1 cellular context compared by ENCODE assay signal in genomic region chr19:1478934-1479707, GRCh38.
TF ChIP-seq lines count a peak whose summit lies in the region.

Gene C19orf25 (minus strand): TSS chr19:1479215. CDS start chr19:1478903, 312 bp downstream.

TF ChIP-seq in HepG2, 621 proteins besides CTCF, POLR2A, EP300 and RAD21 (continued from another document and continues in another):
- TF ChIP-seq ZNF318 (CRISPR knock-in tag; IDR thresholded peaks at IDR 0.05) (no peak), ZNF672 (CRISPR knock-in tag; IDR thresholded peaks at IDR 0.05) (no peak), SKIL (CRISPR knock-in tag; IDR thresholded peaks at IDR 0.05; ENCODE audit: borderline replicate concordance) (0 out of 2 replicates have a peak, but pooled peaks have one; percentile 17), ZBED4 (CRISPR knock-in tag; IDR thresholded peaks at IDR 0.05; ENCODE audit: borderline replicate concordance) (0 out of 2 replicates have a peak, but pooled peaks have one; percentile 38), TRIM22 (IDR thresholded peaks at IDR 0.05) (no peak), ZSCAN20 (CRISPR knock-in tag; IDR thresholded peaks at IDR 0.05; ENCODE audit: borderline replicate concordance) (no peak), DPF2 (CRISPR knock-in tag; IDR thresholded peaks at IDR 0.05; ENCODE audit: borderline replicate concordance, low read depth) (no peak), REXO4 (CRISPR knock-in tag; IDR thresholded peaks at IDR 0.05; ENCODE audit: borderline replicate concordance) (no peak), BCL3 (CRISPR knock-in tag; IDR thresholded peaks at IDR 0.05) (peak; percentile 30; the same call in 1 of the 2 replicates), SIN3A (IDR thresholded peaks at IDR 0.05; ENCODE audit: borderline replicate concordance, low read depth, low read length) (0 out of 2 replicates have a peak, but pooled peaks have one; percentile 25), ELF1 (CRISPR knock-in tag; IDR thresholded peaks at IDR 0.05) (peak; percentile 92), ZSCAN25 (CRISPR knock-in tag; IDR thresholded peaks at IDR 0.05) (no peak), FOXK2 (IDR thresholded peaks at IDR 0.05) (no peak), SRF (IDR thresholded peaks at IDR 0.05; ENCODE audit: low read depth, low read length) (no peak), SRSF1 (optimal IDR thresholded peaks at IDR 0.05; ENCODE audit: low read depth, low read length) (no peak), NR2F2 (IDR thresholded peaks at IDR 0.05; ENCODE audit: borderline replicate concordance, low read depth) (no peak), PLSCR1 (CRISPR knock-in tag; IDR thresholded peaks at IDR 0.05; ENCODE audit: borderline replicate concordance) (no peak), ZSCAN5A (CRISPR knock-in tag; IDR thresholded peaks at IDR 0.05; ENCODE audit: borderline replicate concordance) (no peak), CREM (IDR thresholded peaks at IDR 0.05) (no peak), CREM (CRISPR knock-in tag; IDR thresholded peaks at IDR 0.05) (no peak), SAP130 (CRISPR knock-in tag; IDR thresholded peaks at IDR 0.05; ENCODE audit: low read depth) (peak; percentile 94), ZNF788 (CRISPR knock-in tag; IDR thresholded peaks at IDR 0.05; ENCODE audit: borderline replicate concordance) (peak; percentile 62; the same call in 1 of the 2 replicates), THAP9 (CRISPR knock-in tag; IDR thresholded peaks at IDR 0.05; ENCODE audit: borderline replicate concordance) (peak; percentile 78; the same call in 1 of the 2 replicates), DZIP1 (CRISPR knock-in tag; IDR thresholded peaks at IDR 0.05) (no peak)
